ENCODE assay signal across 7 cellular contexts in the genomic region with DNA sequence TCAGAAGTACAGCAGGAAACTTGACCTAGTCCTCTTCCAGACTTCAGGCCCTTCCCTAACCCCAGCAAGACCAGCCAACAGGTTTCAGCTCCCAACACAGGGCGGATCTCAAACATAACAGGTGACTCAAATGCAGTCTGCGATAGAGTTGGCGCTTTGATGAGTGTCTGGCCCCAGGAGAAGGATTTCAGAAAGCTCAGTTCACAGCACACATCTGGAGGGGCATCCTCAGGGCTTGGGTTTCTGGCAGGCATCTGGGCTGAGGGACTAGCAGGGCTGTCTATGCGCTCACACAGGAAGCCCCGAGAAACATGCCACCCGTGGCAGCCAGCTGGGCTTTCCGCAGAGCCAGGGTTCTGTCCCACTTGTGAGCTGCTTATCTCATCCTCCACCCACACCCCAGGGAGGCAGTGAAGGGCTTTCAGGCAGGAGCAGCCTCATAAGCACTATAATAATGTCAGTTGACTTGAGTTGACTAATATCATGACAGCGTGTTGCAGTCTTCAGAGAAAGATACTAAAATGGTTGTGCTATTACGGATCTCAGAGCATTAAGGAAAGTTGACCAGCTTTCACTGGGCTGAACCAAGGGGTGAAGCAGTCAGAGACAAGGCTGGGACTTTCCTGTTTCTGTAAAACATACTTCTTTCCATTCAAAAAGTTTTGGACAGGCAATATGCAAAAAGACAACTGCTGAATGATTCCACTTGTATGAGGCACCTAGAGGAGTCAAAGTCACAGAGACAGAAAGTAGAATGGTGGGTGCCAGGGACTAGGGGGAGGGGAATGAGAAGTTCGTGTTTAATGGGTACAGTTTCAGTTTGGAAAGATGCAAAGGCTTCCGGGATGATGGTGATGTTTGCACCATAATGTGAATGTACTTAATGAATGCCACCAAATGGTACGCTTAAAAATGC.
DNase-seq lines count a peak whose midpoint lies in the region; ATAC-seq and TF ChIP-seq lines count a peak whose summit lies in the region.

No MANE protein-coding gene starts in this region.

- DNase-seq in activated CD4-positive, alpha-beta T cell treated with anti-CD3 and anti-CD28 coated beads for 36 hours: peak; percentile 93
- DNase-seq in erythroblast (lab: John Stamatoyannopoulos, UW): peak; percentile 83 to 86
- DNase-seq in stimulated activated CD8-positive, alpha-beta memory T cell treated with anti-CD3 and anti-CD28 coated beads, Interleukin-12 subunit alpha, Interleukin-12 subunit beta, amount 100 ng/mL, for 1 hour (ENCODE audit: low read depth): peak; percentile 18
- no peak for DNase-seq in NCI-H2029 (lab: John Stamatoyannopoulos, UW)
- DNase-seq in cerebellar nuclear complex (lab: John Stamatoyannopoulos, UW): no peak

- CTCF ChIA-PET in activated CD4-positive, alpha-beta T cell treated with anti-CD3 and anti-CD28 coated beads for 36 hours (lab: Charles Lee): interaction anchor here (0.6 to 1.1 kb wide), 7 partner anchors 9 to 246 kb away, joined by 3 to 4 read pairs (median 3); no protein-coding TSS in a partner anchor

- no peaks in the 10 kb centered on the region for H3K9me3 Mint-ChIP-seq in activated CD4-positive, alpha-beta T cell treated with anti-CD3 and anti-CD28 coated beads for 36 hours (ENCODE audit: low read depth)

- peak; percentile 55 for ATAC-seq in GM19043 (IDR thresholded peaks at IDR 0.05; ENCODE audit: low read depth, unreplicated experiment)
- ATAC-seq in HG03060 (IDR thresholded peaks at IDR 0.05; ENCODE audit: low read depth, unreplicated experiment): peak; percentile 47
- peak; percentile 83 for ATAC-seq in activated CD4-positive, alpha-beta T cell treated with anti-CD3 and anti-CD28 coated beads for 36 hours

- H3K4me3 Mint-ChIP-seq in activated CD4-positive, alpha-beta T cell treated with anti-CD3 and anti-CD28 coated beads for 36 hours: peak overlapping the region; percentile 63

- peak overlapping the region; percentile 94 for H3K27ac Mint-ChIP-seq in activated CD4-positive, alpha-beta T cell treated with anti-CD3 and anti-CD28 coated beads for 36 hours

- H3K4me1 Mint-ChIP-seq in activated CD4-positive, alpha-beta T cell treated with anti-CD3 and anti-CD28 coated beads for 36 hours: peaks cover 85% of the 10 kb centered on the region

- POLR2A ChIA-PET in activated CD4-positive, alpha-beta T cell treated with anti-CD3 and anti-CD28 coated beads for 36 hours (lab: Charles Lee): interaction anchor here (0.5 to 1.7 kb wide), 11 partner anchors 67 to 849 kb away, joined by 3 to 9 read pairs (median 4); no protein-coding TSS in a partner anchor

- H3K27me3 Mint-ChIP-seq in activated CD4-positive, alpha-beta T cell treated with anti-CD3 and anti-CD28 coated beads for 36 hours: no peaks in the 10 kb centered on the region

- peak; percentile 43 for TF ChIP-seq POLR2A in erythroblast (IDR thresholded peaks at IDR 0.05; ENCODE audit: low read length)

- intact Hi-C loops in activated CD4-positive, alpha-beta T cell treated with anti-CD3 and anti-CD28 coated beads for 36 hours (cut with DNase I, micrococcal nuclease): loop anchor here (1.0 to 10.0 kb wide), 20 partner anchors 34 to 1156 kb away; no protein-coding TSS in a partner anchor

- no peaks in the 10 kb centered on the region for H3K36me3 Mint-ChIP-seq in activated CD4-positive, alpha-beta T cell treated with anti-CD3 and anti-CD28 coated beads for 36 hours (ENCODE audit: low read depth)

Comparison
In these comparisons a context has a peak if more than half of its experiments do, and no peak if none do; other contexts are left out.
1. DNase-seq: peak in activated CD4-positive, alpha-beta T cell treated with anti-CD3 and anti-CD28 coated beads for 36 hours (single experiment), erythroblast (2 of 2) and stimulated activated CD8-positive, alpha-beta memory T cell treated with anti-CD3 and anti-CD28 coated beads, Interleukin-12 subunit alpha, Interleukin-12 subunit beta, amount 100 ng/mL, for 1 hour (single experiment); none in NCI-H2029 (single experiment) and cerebellar nuclear complex (0 of 2).
2. Peak in every context shown above with its lines, with median percentiles within 50 percentile points of each other: ATAC-seq.